ENCODE assay signal across 8 cellular contexts in the genomic region with DNA sequence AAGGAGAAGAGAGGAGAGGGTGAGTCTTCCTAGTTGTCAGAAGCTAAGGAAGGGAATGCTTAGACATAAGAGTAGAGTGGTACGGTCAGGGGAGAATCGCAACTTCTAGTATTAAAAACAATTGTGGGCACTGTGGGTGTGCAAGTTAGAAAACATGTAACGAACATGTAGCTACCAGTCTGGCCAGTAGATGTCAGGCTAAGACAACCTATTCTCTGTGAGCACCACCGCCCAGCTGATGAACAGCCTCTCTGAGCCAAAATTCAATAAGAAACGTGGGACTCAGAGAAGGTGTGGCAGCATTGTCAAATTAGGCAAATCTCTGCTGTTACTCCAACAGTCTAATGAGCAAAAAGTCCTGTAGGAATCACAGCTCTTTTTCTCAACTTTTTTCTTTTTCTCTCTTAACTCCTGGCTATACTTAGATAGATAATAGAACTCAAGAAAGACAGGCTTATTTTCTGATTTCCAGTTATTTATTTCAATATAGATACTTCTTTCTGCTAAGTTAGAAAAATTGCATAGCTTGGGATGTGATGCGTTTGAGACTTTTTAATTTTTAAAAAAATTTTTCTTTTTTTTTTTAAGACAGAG.
A peak's percentile ranks its signal among the peaks of the same experiment; 100 is the strongest.
DNase-seq lines count a peak whose midpoint lies in the region; ATAC-seq, FAIRE-seq and TF ChIP-seq lines count a peak whose summit lies in the region.

No MANE protein-coding gene starts in this region.

- H3K4me1 ChIP-seq in HEK293 (ENCODE audit: control insufficient read depth, insufficient read depth, low read length) (peaks cover 9% of the 10 kb centered on the region), astrocyte (ENCODE audit: insufficient read depth, low read length) (peaks cover 5% of the 10 kb centered on the region), small intestine (ENCODE audit: control insufficient read depth in 2 of 2, insufficient read depth in 1 of 2, low read depth in 1 of 2, low read length in 1 of 2) (peaks cover 2 to 7% of the 10 kb centered on the region in 2 donors)

- H3K4me3 ChIP-seq in HEK293 (ENCODE audit: low read depth, low read length): no peak overlapping the region
- no peak overlapping the region for H3K4me3 ChIP-seq in astrocyte (ENCODE audit: insufficient read depth, low read depth, low read length)
- H3K4me3 ChIP-seq in small intestine (ENCODE audit: low read depth in 1 of 2, low read length in 2 of 2): no peak overlapping the region

- peaks cover 10% of the 10 kb centered on the region for H3K4me1 Mint-ChIP-seq in astrocyte (ENCODE audit: low read depth, unreplicated experiment)

- no peak overlapping the region for H3K4me3 Mint-ChIP-seq in astrocyte (ENCODE audit: unreplicated experiment)

- no peaks in the 10 kb centered on the region for H3K27me3 ChIP-seq in astrocyte (ENCODE audit: insufficient read depth, low read length)
- H3K27me3 ChIP-seq in small intestine (ENCODE audit: control insufficient read depth in 2 of 2, insufficient read depth in 2 of 2, low read length in 2 of 2): no peaks in the 10 kb centered on the region

- H3K9me3 Mint-ChIP-seq in astrocyte (ENCODE audit: unreplicated experiment): no peaks in the 10 kb centered on the region

- peaks cover 2% of the 10 kb centered on the region for H3K36me3 Mint-ChIP-seq in astrocyte (ENCODE audit: low read depth, unreplicated experiment)

- no peak overlapping the region for H3K4me2 ChIP-seq in astrocyte (ENCODE audit: low read length)

- H3K27me3 Mint-ChIP-seq in astrocyte (ENCODE audit: low read depth, unreplicated experiment): peaks cover 13% of the 10 kb centered on the region

- H3K9ac ChIP-seq in astrocyte (ENCODE audit: low read length): no peak overlapping the region

- 9 to 12% (median 10%) methylated on average over 6 of the region's 6 CpGs for WGBS in small intestine, 3 donors

- no peaks in the 10 kb centered on the region for H4K20me1 ChIP-seq in astrocyte (ENCODE audit: insufficient read depth, low read length)

- H3K36me3 ChIP-seq in HEK293 (ENCODE audit: control insufficient read depth in 2 of 2, insufficient read depth in 1 of 2, low read length in 2 of 2) (no peaks in the 10 kb centered on the region), astrocyte (ENCODE audit: insufficient read depth, low read length) (no peaks in the 10 kb centered on the region), small intestine (ENCODE audit: control insufficient read depth in 2 of 2, insufficient read depth in 2 of 2, low read length in 2 of 2) (no peaks in the 10 kb centered on the region)

- H3K27ac ChIP-seq in HEK293 (ENCODE audit: extremely low read depth, low read depth, low read length) (no peak overlapping the region), astrocyte (ENCODE audit: low read depth, low read length) (no peak overlapping the region), small intestine (ENCODE audit: low read depth in 1 of 2, low read length in 1 of 2) (no peak overlapping the region)

- CTCF ChIA-PET in HEK293 (lab: Yijun Ruan, JAX): interaction anchor here (0.6 to 6.6 kb wide), 32 partner anchors 9 to 1051 kb away, joined by 3 to 124 read pairs (median 4); partner anchors contain the start of gene RASL11A

- FAIRE-seq in astrocyte (lab: Jason Lieb, UNC): peak; percentile 45
- FAIRE-seq in small intestine (lab: Jason Lieb, UNC): no peak

- no peak overlapping the region for H3K27ac Mint-ChIP-seq in astrocyte (ENCODE audit: unreplicated experiment)

- ATAC-seq in HG02884 (IDR thresholded peaks at IDR 0.05; ENCODE audit: unreplicated experiment): no peak

- peak overlapping the region; percentile 11 for H2AFZ ChIP-seq in astrocyte (ENCODE audit: low read depth, low read length)

- POLR2A ChIA-PET in HEK293 (lab: Yijun Ruan, JAX): interaction anchor here (1.1 kb wide), 1 partner anchor 39 kb away, joined by 4 read pairs; no protein-coding TSS in a partner anchor

- TF ChIP-seq CTCF in HEK293 (tag by site-specific recombination; IDR thresholded peaks at IDR 0.05): peak; percentile 60
- TF ChIP-seq CTCF in astrocyte (IDR thresholded peaks at IDR 0.05; ENCODE audit: insufficient read depth, low read depth, low read length): peak; percentile 75

- H3K9me3 ChIP-seq in HEK293 (ENCODE audit: control insufficient read depth, insufficient read depth, low read depth, low read length): no peaks in the 10 kb centered on the region
- no peaks in the 10 kb centered on the region for H3K9me3 ChIP-seq in astrocyte (ENCODE audit: insufficient read depth, low read depth, low read length)
- H3K9me3 ChIP-seq in small intestine (ENCODE audit: control insufficient read depth, low read depth): no peaks in the 10 kb centered on the region

- H3K79me2 ChIP-seq in astrocyte (ENCODE audit: insufficient read depth, low read length): no peaks in the 10 kb centered on the region

- DNase-seq in EL: peak; percentile 81
- DNase-seq in NCI-H1694 (lab: John Stamatoyannopoulos, UW): peak; percentile 88
- DNase-seq in T-helper 22 cell (ENCODE audit: low read depth): peak; percentile 25
- DNase-seq in astrocyte (ENCODE audit: low read depth): peak; percentile 52
- DNase-seq in hepatic stellate cell (ENCODE audit: low spot score): peak; percentile 63
- peak; percentile 82 for DNase-seq in small intestine

TF ChIP-seq in HEK293, 187 proteins besides CTCF, POLR2A, EP300 and RAD21 (continues in another document):
- TF ChIP-seq KLF8 (tag by site-specific recombination; IDR thresholded peaks at IDR 0.05) (no peak), ZNF701 (tag by site-specific recombination; IDR thresholded peaks at IDR 0.05) (no peak), YY1 (tag by site-specific recombination; IDR thresholded peaks at IDR 0.05) (no peak), ZNF138 (tag by site-specific recombination; IDR thresholded peaks at IDR 0.05; ENCODE audit: borderline replicate concordance) (no peak), TRIM28 (IDR thresholded peaks at IDR 0.05; ENCODE audit: borderline replicate concordance, low read length) (no peak), ZNF211 (tag by site-specific recombination; IDR thresholded peaks at IDR 0.05; ENCODE audit: low read depth) (no peak), HOXA7 (CRISPR knock-in tag; IDR thresholded peaks at IDR 0.05; ENCODE audit: borderline replicate concordance) (no peak), ZFP3 (tag by site-specific recombination; IDR thresholded peaks at IDR 0.05; ENCODE audit: low read depth) (no peak), ZNF248 (tag by site-specific recombination; IDR thresholded peaks at IDR 0.05) (no peak), ZNF529 (tag by site-specific recombination; IDR thresholded peaks at IDR 0.05; ENCODE audit: insufficient replicate concordance) (no peak), ZBTB10 (tag by site-specific recombination; IDR thresholded peaks at IDR 0.05) (no peak), ZNF660 (tag by site-specific recombination; IDR thresholded peaks at IDR 0.05) (peak; percentile 70; the same call in 1 of the 2 replicates), ZBTB7A (tag by site-specific recombination; IDR thresholded peaks at IDR 0.05; ENCODE audit: low read depth) (no peak), KLF9 (tag by site-specific recombination; IDR thresholded peaks at IDR 0.05; ENCODE audit: low read depth) (peak; percentile 35; the same call in 1 of the 2 replicates), ZNF114 (tag by site-specific recombination; IDR thresholded peaks at IDR 0.05) (no peak), ZNF747 (tag by site-specific recombination; IDR thresholded peaks at IDR 0.05) (no peak), ZBTB48 (tag by site-specific recombination; IDR thresholded peaks at IDR 0.05) (no peak), ZNF530 (tag by site-specific recombination; IDR thresholded peaks at IDR 0.05; ENCODE audit: low read depth) (no peak), MEIS1 (CRISPR knock-in tag; IDR thresholded peaks at IDR 0.05; ENCODE audit: borderline replicate concordance) (no peak), ZSCAN30 (tag by site-specific recombination; IDR thresholded peaks at IDR 0.05) (0 out of 2 replicates have a peak, but pooled peaks have one; percentile 24)
- TF ChIP-seq, protein P1, sequence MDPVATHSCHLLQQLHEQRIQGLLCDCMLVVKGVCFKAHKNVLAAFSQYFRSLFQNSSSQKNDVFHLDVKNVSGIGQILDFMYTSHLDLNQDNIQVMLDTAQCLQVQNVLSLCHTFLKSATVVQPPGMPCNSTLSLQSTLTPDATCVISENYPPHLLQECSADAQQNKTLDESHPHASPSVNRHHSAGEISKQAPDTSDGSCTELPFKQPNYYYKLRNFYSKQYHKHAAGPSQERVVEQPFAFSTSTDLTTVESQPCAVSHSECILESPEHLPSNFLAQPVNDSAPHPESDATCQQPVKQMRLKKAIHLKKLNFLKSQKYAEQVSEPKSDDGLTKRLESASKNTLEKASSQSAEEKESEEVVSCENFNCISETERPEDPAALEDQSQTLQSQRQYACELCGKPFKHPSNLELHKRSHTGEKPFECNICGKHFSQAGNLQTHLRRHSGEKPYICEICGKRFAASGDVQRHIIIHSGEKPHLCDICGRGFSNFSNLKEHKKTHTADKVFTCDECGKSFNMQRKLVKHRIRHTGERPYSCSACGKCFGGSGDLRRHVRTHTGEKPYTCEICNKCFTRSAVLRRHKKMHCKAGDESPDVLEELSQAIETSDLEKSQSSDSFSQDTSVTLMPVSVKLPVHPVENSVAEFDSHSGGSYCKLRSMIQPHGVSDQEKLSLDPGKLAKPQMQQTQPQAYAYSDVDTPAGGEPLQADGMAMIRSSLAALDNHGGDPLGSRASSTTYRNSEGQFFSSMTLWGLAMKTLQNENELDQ (tag by site-specific recombination; IDR thresholded peaks at IDR 0.05; ENCODE audit: low read depth): no peak

Comparison
In these comparisons a context has a peak if more than half of its experiments do, and no peak if none do; other contexts are left out.
1. DNase-seq: peak in every context shown above with its lines; median percentile 88 in NCI-H1694; 82 in small intestine; 81 in EL; 63 in hepatic stellate cell; 52 in astrocyte; 25 in T-helper 22 cell.